In the genomic region with DNA sequence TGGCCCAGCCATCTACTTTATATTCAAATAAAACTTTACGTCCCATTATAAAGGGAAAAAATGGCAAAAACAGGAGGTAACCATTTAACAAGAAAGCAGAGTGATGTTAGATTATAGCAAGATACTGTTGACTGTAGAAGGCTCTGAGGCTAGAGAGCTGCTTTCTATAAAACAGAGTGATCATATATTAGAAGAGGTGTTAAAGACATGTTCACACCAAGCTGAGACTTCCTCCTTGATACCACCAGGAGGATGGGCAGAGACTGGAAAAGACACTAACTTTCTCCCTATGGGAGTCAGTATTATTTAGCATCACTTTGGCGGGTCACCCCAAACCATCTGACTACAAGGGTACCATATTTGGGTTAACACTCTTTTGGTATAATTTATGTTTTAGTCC, we compare ENCODE assay signal across 20 cellular contexts. TPM values are rescaled to one million over a fixed set of nuclear protein-coding genes. Genes with fewer than 3 reads are reported as not detected.
DNase-seq lines count a peak whose midpoint lies in the region; ATAC-seq lines count a peak whose summit lies in the region.
"Had no signal": no experiment of that assay in that cellular context is flagged by ENCODE, and none has a peak within 500 bp of the region (broad histone marks: within the 10 kb centered on the region; RNA-seq: fewer than 3 reads in every experiment).

No MANE protein-coding gene starts in this region.

- peaks cover 13% of the 10 kb centered on the region; the same call in 1 of the 2 replicates for H3K36me3 ChIP-seq in Karpas-422 (ENCODE audit: insufficient read depth, low read length)
- H3K36me3 ChIP-seq in effector memory CD4-positive, alpha-beta T cell (ENCODE audit: control insufficient read depth, insufficient read depth, low read length), result no peaks in the 10 kb centered on the region
- H3K36me3 ChIP-seq: esophagus squamous epithelium, heart left ventricle, right atrium auricular region had no signal

- H3K79me2 ChIP-seq in Karpas-422 (ENCODE audit: low read length), result peaks cover 43% of the 10 kb centered on the region

- peaks cover 41% of the 10 kb centered on the region for H3K27me3 Mint-ChIP-seq in activated CD4-positive, alpha-beta T cell treated with anti-CD3 and anti-CD28 coated beads, Interleukin-2, amount 10 ng/mL, durations not matched to agents 24 days and 14 days
- peaks cover 4% of the 10 kb centered on the region for H3K27me3 Mint-ChIP-seq in activated T-helper 2 cell treated with anti-CD3 and anti-CD28 coated beads, Interferon-gamma antibody, Interleukin-2, Interleukin-4, amounts not matched to agents 10 μg/mL and 5 μg/mL and 100 μg/mL, durations not matched to agents 14 hours and 24 hours and 36 hours (ENCODE audit: low read depth)

- H3K36me3 Mint-ChIP-seq in activated CD4-positive, alpha-beta T cell treated with anti-CD3 and anti-CD28 coated beads, Interleukin-2, amount 10 ng/mL, durations not matched to agents 24 days and 14 days (ENCODE audit: low read depth), result no peaks in the 10 kb centered on the region
- H3K36me3 Mint-ChIP-seq in activated T-helper 2 cell treated with anti-CD3 and anti-CD28 coated beads, Interferon-gamma antibody, Interleukin-2, Interleukin-4, amounts not matched to agents 10 μg/mL and 5 μg/mL and 100 μg/mL, durations not matched to agents 14 hours and 24 hours and 36 hours (ENCODE audit: low read depth), result no peaks in the 10 kb centered on the region
- H3K36me3 Mint-ChIP-seq in stimulated activated effector memory CD8-positive, alpha-beta T cell treated with anti-CD3 and anti-CD28 coated beads, Interleukin-12 subunit alpha, Interleukin-12 subunit beta, amount 100 ng/mL, for 72 hours, result peaks cover 37% of the 10 kb centered on the region

- H3K4me2 ChIP-seq in Karpas-422 (ENCODE audit: low read depth, low read length, poor library complexity, severe bottlenecking), result peak overlapping the region; percentile 73

- H3K9ac ChIP-seq in Karpas-422 (ENCODE audit: low read length), result peak overlapping the region; percentile 71

- no peaks in the 10 kb centered on the region for H3K9me3 Mint-ChIP-seq in activated CD4-positive, alpha-beta T cell treated with anti-CD3 and anti-CD28 coated beads, Interleukin-2, amount 10 ng/mL, durations not matched to agents 24 days and 14 days
- no peaks in the 10 kb centered on the region for H3K9me3 Mint-ChIP-seq in activated T-helper 2 cell treated with anti-CD3 and anti-CD28 coated beads, Interferon-gamma antibody, Interleukin-2, Interleukin-4, amounts not matched to agents 10 μg/mL and 5 μg/mL and 100 μg/mL, durations not matched to agents 14 hours and 24 hours and 36 hours
- no peaks in the 10 kb centered on the region for H3K9me3 Mint-ChIP-seq in stimulated activated effector memory CD8-positive, alpha-beta T cell treated with anti-CD3 and anti-CD28 coated beads, Interleukin-12 subunit alpha, Interleukin-12 subunit beta, amount 100 ng/mL, for 72 hours

- H3K27ac Mint-ChIP-seq in activated CD4-positive, alpha-beta T cell treated with anti-CD3 and anti-CD28 coated beads, Interleukin-2, amount 10 ng/mL, durations not matched to agents 24 days and 14 days, result peak overlapping the region; percentile 43
- H3K27ac Mint-ChIP-seq in activated T-helper 2 cell treated with anti-CD3 and anti-CD28 coated beads, Interferon-gamma antibody, Interleukin-2, Interleukin-4, amounts not matched to agents 10 μg/mL and 5 μg/mL and 100 μg/mL, durations not matched to agents 14 hours and 24 hours and 36 hours, result peak overlapping the region; percentile 75
- peak overlapping the region; percentile 93 for H3K27ac Mint-ChIP-seq in stimulated activated effector memory CD8-positive, alpha-beta T cell treated with anti-CD3 and anti-CD28 coated beads, Interleukin-12 subunit alpha, Interleukin-12 subunit beta, amount 100 ng/mL, for 72 hours

- 0 out of 2 replicates have a peak overlapping the region, but pooled peaks have one; percentile 21 for H2AFZ ChIP-seq in Karpas-422 (ENCODE audit: low read length)

- intact Hi-C loops in activated CD4-positive, alpha-beta T cell treated with anti-CD3 and anti-CD28 coated beads, Interleukin-2, amount 10 ng/mL, durations not matched to agents 24 days and 14 days (cut with micrococcal nuclease), result no loop called here
- intact Hi-C loops in activated T-helper 2 cell treated with anti-CD3 and anti-CD28 coated beads, Interferon-gamma antibody, Interleukin-2, Interleukin-4, amounts not matched to agents 10 μg/mL and 5 μg/mL and 100 μg/mL, durations not matched to agents 14 hours and 24 hours and 36 hours (cut with micrococcal nuclease), result loop anchor here (2.0 to 10.0 kb wide), 5 partner anchors 38 to 708 kb away; partner anchors contain the start of genes LITAF and SOCS1

- H3K9me3 ChIP-seq in Karpas-422 (ENCODE audit: low read length), result no peaks in the 10 kb centered on the region
- no peaks in the 10 kb centered on the region for H3K9me3 ChIP-seq in effector memory CD4-positive, alpha-beta T cell (ENCODE audit: control insufficient read depth, low read length)
- H3K9me3 ChIP-seq: body of pancreas, esophagus squamous epithelium, heart left ventricle, right atrium auricular region, testis had no signal

- H3K4me3 Mint-ChIP-seq in activated CD4-positive, alpha-beta T cell treated with anti-CD3 and anti-CD28 coated beads, Interleukin-2, amount 10 ng/mL, durations not matched to agents 24 days and 14 days, result peak overlapping the region; percentile 95
- peak overlapping the region; percentile 80 for H3K4me3 Mint-ChIP-seq in activated T-helper 2 cell treated with anti-CD3 and anti-CD28 coated beads, Interferon-gamma antibody, Interleukin-2, Interleukin-4, amounts not matched to agents 10 μg/mL and 5 μg/mL and 100 μg/mL, durations not matched to agents 14 hours and 24 hours and 36 hours (ENCODE audit: low read depth)
- peak overlapping the region; percentile 95 for H3K4me3 Mint-ChIP-seq in stimulated activated effector memory CD8-positive, alpha-beta T cell treated with anti-CD3 and anti-CD28 coated beads, Interleukin-12 subunit alpha, Interleukin-12 subunit beta, amount 100 ng/mL, for 72 hours

- H3K9me2 ChIP-seq in Karpas-422 (replicated peaks; ENCODE audit: insufficient read depth, low read length), result no peaks in the 10 kb centered on the region

- peaks cover 50% of the 10 kb centered on the region for H3K4me1 ChIP-seq in Karpas-422 (ENCODE audit: low read length)
- peaks cover 8% of the 10 kb centered on the region for H3K4me1 ChIP-seq in effector memory CD4-positive, alpha-beta T cell (ENCODE audit: control insufficient read depth, insufficient read depth, low read length, poor library complexity, severe bottlenecking)

- peaks cover 72% of the 10 kb centered on the region for H3K4me1 Mint-ChIP-seq in activated CD4-positive, alpha-beta T cell treated with anti-CD3 and anti-CD28 coated beads, Interleukin-2, amount 10 ng/mL, durations not matched to agents 24 days and 14 days
- H3K4me1 Mint-ChIP-seq in activated T-helper 2 cell treated with anti-CD3 and anti-CD28 coated beads, Interferon-gamma antibody, Interleukin-2, Interleukin-4, amounts not matched to agents 10 μg/mL and 5 μg/mL and 100 μg/mL, durations not matched to agents 14 hours and 24 hours and 36 hours (ENCODE audit: low read depth), result peaks cover 76% of the 10 kb centered on the region
- peaks cover 77% of the 10 kb centered on the region for H3K4me1 Mint-ChIP-seq in stimulated activated effector memory CD8-positive, alpha-beta T cell treated with anti-CD3 and anti-CD28 coated beads, Interleukin-12 subunit alpha, Interleukin-12 subunit beta, amount 100 ng/mL, for 72 hours

- no peak for ATAC-seq in stimulated activated effector memory CD8-positive, alpha-beta T cell treated with anti-CD3 and anti-CD28 coated beads, Interleukin-12 subunit alpha, Interleukin-12 subunit beta, amount 100 ng/mL, for 72 hours
- no peak for ATAC-seq in GM18867 (IDR thresholded peaks at IDR 0.05; ENCODE audit: unreplicated experiment)
- ATAC-seq in HG03457 (IDR thresholded peaks at IDR 0.05; ENCODE audit: unreplicated experiment), result no peak
- ATAC-seq: HepG2 had no signal

- no peaks in the 10 kb centered on the region for H3K27me3 ChIP-seq in Karpas-422 (ENCODE audit: low read length)
- peaks cover 4% of the 10 kb centered on the region for H3K27me3 ChIP-seq in effector memory CD4-positive, alpha-beta T cell (replicated peaks; ENCODE audit: control insufficient read depth, insufficient read depth, low read length, poor library complexity, severe bottlenecking)
- H3K27me3 ChIP-seq: body of pancreas, right atrium auricular region, testis had no signal

- no peaks in the 10 kb centered on the region; the same call in 1 of the 2 replicates for H4K20me1 ChIP-seq in Karpas-422 (ENCODE audit: insufficient read depth, low read depth, low read length)

- H3K4me3 ChIP-seq in Karpas-422 (ENCODE audit: low read length), result peak overlapping the region; percentile 59
- H3K4me3 ChIP-seq in effector memory CD4-positive, alpha-beta T cell (ENCODE audit: insufficient read depth, low read depth, low read length, poor library complexity, severe bottlenecking), result no peak overlapping the region
- H3K4me3 ChIP-seq: body of pancreas, right atrium auricular region, testis had no signal

- H3K27ac ChIP-seq in Karpas-422 (ENCODE audit: low read length), result peak overlapping the region; percentile 96
- no peak overlapping the region for H3K27ac ChIP-seq in effector memory CD4-positive, alpha-beta T cell (ENCODE audit: insufficient read depth, low read length, poor library complexity, severe bottlenecking)
- H3K27ac ChIP-seq: C4-2B, right atrium auricular region, testis had no signal

- no peak for DNase-seq in activated CD4-positive, alpha-beta T cell treated with anti-CD3 and anti-CD28 coated beads, Interleukin-2, amount 10 ng/mL, durations not matched to agents 24 days and 14 days
- no peak for DNase-seq in activated CD4-positive, alpha-beta T cell treated with anti-CD3 and anti-CD28 coated beads, Interleukin-2, amount 50 U/mL, for 1 hour
- DNase-seq in Karpas-422, result peak; percentile 56
- no peak for DNase-seq in activated T-helper 2 cell treated with anti-CD3 and anti-CD28 coated beads, Interferon-gamma antibody, Interleukin-2, Interleukin-4, amounts not matched to agents 10 μg/mL and 5 μg/mL and 100 μg/mL, durations not matched to agents 14 hours and 24 hours and 36 hours (ENCODE audit: low spot score)
- no peak for DNase-seq in stimulated activated effector memory CD8-positive, alpha-beta T cell treated with anti-CD3 and anti-CD28 coated beads, Interleukin-12 subunit alpha, Interleukin-12 subunit beta, amount 100 ng/mL, for 72 hours (ENCODE audit: low spot score in 2 of 2)
- DNase-seq in effector memory CD4-positive, alpha-beta T cell, result no peak
- DNase-seq: 8988T, islet precursor cell, mesenchymal stem cell, NCI-H1092 treated with DMSO at 0.1 percent for 48 hours, SHP77 treated with DMSO at 0.1 percent for 48 hours had no signal

RNA-seq across cellular contexts. Expression of gene CIITA, which starts 0.7 kb away (rescaled TPM):
- total RNA-seq in activated CD4-positive, alpha-beta T cell treated with anti-CD3 and anti-CD28 coated beads, Interleukin-2, amount 10 ng/mL, durations not matched to agents 24 days and 14 days, result 5.0 and 6.4 TPM in 2 replicates
- 66.2 and 96.5 TPM in 2 replicates for total RNA-seq in Karpas-422 (2014; rRNA removed; shearing (Covaris generic); ENCODE audit: low replicate concordance)
- 8.6 and 9.3 TPM in 2 replicates for total RNA-seq in activated T-helper 2 cell treated with anti-CD3 and anti-CD28 coated beads, Interferon-gamma antibody, Interleukin-2, Interleukin-4, amounts not matched to agents 10 μg/mL and 5 μg/mL and 100 μg/mL, durations not matched to agents 14 hours and 24 hours and 36 hours

RNA-seq across cellular contexts. Expression of gene TVP23A, which starts 57.7 kb away (rescaled TPM):
- not detected in 2 replicates for total RNA-seq in activated CD4-positive, alpha-beta T cell treated with anti-CD3 and anti-CD28 coated beads, Interleukin-2, amount 10 ng/mL, durations not matched to agents 24 days and 14 days
- not detected in 2 replicates for total RNA-seq in Karpas-422 (2014; rRNA removed; shearing (Covaris generic); ENCODE audit: low replicate concordance)
- total RNA-seq in activated T-helper 2 cell treated with anti-CD3 and anti-CD28 coated beads, Interferon-gamma antibody, Interleukin-2, Interleukin-4, amounts not matched to agents 10 μg/mL and 5 μg/mL and 100 μg/mL, durations not matched to agents 14 hours and 24 hours and 36 hours, result 0.05 TPM in 1 of 2 replicates, not detected in the other
- total RNA-seq: body of pancreas, HepG2 had no signal

Comparison
In these comparisons a context has a peak if more than half of its experiments do, and no peak if none do; other contexts are left out.
1. H3K27ac Mint-ChIP-seq: peak in every context shown above with its lines; median percentile 93 in stimulated activated effector memory CD8-positive, alpha-beta T cell treated with anti-CD3 and anti-CD28 coated beads, Interleukin-12 subunit alpha, Interleukin-12 subunit beta, amount 100 ng/mL, for 72 hours; 75 in activated T-helper 2 cell treated with anti-CD3 and anti-CD28 coated beads, Interferon-gamma antibody, Interleukin-2, Interleukin-4, amounts not matched to agents 10 μg/mL and 5 μg/mL and 100 μg/mL, durations not matched to agents 14 hours and 24 hours and 36 hours; 43 in activated CD4-positive, alpha-beta T cell treated with anti-CD3 and anti-CD28 coated beads, Interleukin-2, amount 10 ng/mL, durations not matched to agents 24 days and 14 days.